ENCODE assay signal across 8 cellular contexts in the genomic region with DNA sequence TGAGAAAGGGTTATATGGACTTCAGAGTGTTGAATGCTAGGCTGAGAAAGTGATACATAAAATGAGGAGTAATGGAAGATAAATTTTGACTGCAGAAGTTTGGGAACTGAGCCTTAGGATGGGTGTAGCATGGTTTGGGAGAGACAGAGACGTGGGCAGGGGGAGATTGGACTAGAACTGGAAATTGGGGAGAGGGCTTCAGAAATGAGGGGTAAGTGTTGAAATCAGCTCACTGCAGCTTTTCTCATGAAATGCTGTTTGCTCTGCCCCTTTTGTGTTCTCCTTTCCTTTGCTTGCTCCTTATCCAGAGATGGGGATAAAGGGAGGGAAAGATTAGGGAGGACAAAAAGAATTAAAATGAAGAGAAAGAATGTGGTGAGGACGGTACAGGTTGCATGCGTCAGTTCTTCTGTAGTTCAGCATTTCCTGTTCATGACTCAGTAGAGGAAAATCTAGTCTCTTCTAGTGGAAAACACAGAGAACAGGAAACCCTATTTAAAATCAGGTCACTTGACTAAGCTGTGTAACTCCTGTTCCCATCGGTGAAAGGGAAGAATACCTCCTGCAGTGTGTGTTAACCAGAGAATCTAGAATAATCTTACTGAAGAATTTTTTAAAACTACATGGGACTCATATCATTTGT.
DNase-seq lines count a peak whose midpoint lies in the region; ATAC-seq and TF ChIP-seq lines count a peak whose summit lies in the region.

No MANE protein-coding gene starts in this region.

- DNase-seq in amniotic stem cell (lab: John Stamatoyannopoulos, UW): peak; percentile 64
- peak; percentile 95 for DNase-seq in kidney tubule cell (ENCODE audit: low spot score)
- DNase-seq in GF-D8 (lab: John Stamatoyannopoulos, UW): no peak
- DNase-seq in GM10248 (ENCODE audit: extremely low spot score): no peak
- DNase-seq in HUDEP-2 (lab: John Stamatoyannopoulos, UW; ENCODE audit: unreplicated experiment in 76 of 76): no peak
- DNase-seq in activated CD4-positive, alpha-beta memory T cell treated with anti-CD3 and anti-CD28 coated beads, Interleukin-2, amount 10 ng/mL, durations not matched to agents 7 days and 5 days: no peak

- no peak overlapping the region for H3K27ac Mint-ChIP-seq in activated CD4-positive, alpha-beta memory T cell treated with anti-CD3 and anti-CD28 coated beads, Interleukin-2, amount 10 ng/mL, durations not matched to agents 7 days and 5 days

- H3K27me3 Mint-ChIP-seq in activated CD4-positive, alpha-beta memory T cell treated with anti-CD3 and anti-CD28 coated beads, Interleukin-2, amount 10 ng/mL, durations not matched to agents 7 days and 5 days: no peaks in the 10 kb centered on the region

- TF ChIP-seq CTCF in GM10248 (IDR thresholded peaks at IDR 0.05; ENCODE audit: control extremely low read depth, extremely low read depth, low read depth, missing control alignments): no peak

- H3K4me1 Mint-ChIP-seq in activated CD4-positive, alpha-beta memory T cell treated with anti-CD3 and anti-CD28 coated beads, Interleukin-2, amount 10 ng/mL, durations not matched to agents 7 days and 5 days: no peaks in the 10 kb centered on the region

- H3K36me3 Mint-ChIP-seq in activated CD4-positive, alpha-beta memory T cell treated with anti-CD3 and anti-CD28 coated beads, Interleukin-2, amount 10 ng/mL, durations not matched to agents 7 days and 5 days (ENCODE audit: low read depth): no peaks in the 10 kb centered on the region

- POLR2A ChIA-PET in GM10248 (lab: Yijun Ruan, JAX): no interaction called here
- POLR2A ChIA-PET in activated CD4-positive, alpha-beta memory T cell treated with anti-CD3 and anti-CD28 coated beads, Interleukin-2, amount 10 ng/mL, durations not matched to agents 7 days and 5 days (lab: Charles Lee): no interaction called here

- ATAC-seq in GM18517 (IDR thresholded peaks at IDR 0.05; ENCODE audit: unreplicated experiment) (peak; percentile 65), HG02885 (IDR thresholded peaks at IDR 0.05; ENCODE audit: poor library complexity, unreplicated experiment) (peak; percentile 87)

- H3K9me3 Mint-ChIP-seq in activated CD4-positive, alpha-beta memory T cell treated with anti-CD3 and anti-CD28 coated beads, Interleukin-2, amount 10 ng/mL, durations not matched to agents 7 days and 5 days: no peaks in the 10 kb centered on the region

- CTCF ChIA-PET in GM10248 (lab: Yijun Ruan, JAX): interaction anchor here (0.9 to 2.0 kb wide), 5 partner anchors 8 to 109 kb away, joined by 3 to 5 read pairs (median 3); no protein-coding TSS in a partner anchor
- CTCF ChIA-PET in activated CD4-positive, alpha-beta memory T cell treated with anti-CD3 and anti-CD28 coated beads, Interleukin-2, amount 10 ng/mL, durations not matched to agents 7 days and 5 days (lab: Charles Lee): no interaction called here

- H3K4me3 Mint-ChIP-seq in activated CD4-positive, alpha-beta memory T cell treated with anti-CD3 and anti-CD28 coated beads, Interleukin-2, amount 10 ng/mL, durations not matched to agents 7 days and 5 days: no peak overlapping the region

Comparison
In these comparisons a context has a peak if more than half of its experiments do, and no peak if none do; other contexts are left out.
1. DNase-seq: peak in amniotic stem cell (single experiment) and kidney tubule cell (single experiment); none in GF-D8 (single experiment), GM10248 (single experiment), HUDEP-2 (0 of 76) and activated CD4-positive, alpha-beta memory T cell treated with anti-CD3 and anti-CD28 coated beads, Interleukin-2, amount 10 ng/mL, durations not matched to agents 7 days and 5 days (single experiment).